Comparison of ENCODE assay signal across 24 cellular contexts in the genomic region with DNA sequence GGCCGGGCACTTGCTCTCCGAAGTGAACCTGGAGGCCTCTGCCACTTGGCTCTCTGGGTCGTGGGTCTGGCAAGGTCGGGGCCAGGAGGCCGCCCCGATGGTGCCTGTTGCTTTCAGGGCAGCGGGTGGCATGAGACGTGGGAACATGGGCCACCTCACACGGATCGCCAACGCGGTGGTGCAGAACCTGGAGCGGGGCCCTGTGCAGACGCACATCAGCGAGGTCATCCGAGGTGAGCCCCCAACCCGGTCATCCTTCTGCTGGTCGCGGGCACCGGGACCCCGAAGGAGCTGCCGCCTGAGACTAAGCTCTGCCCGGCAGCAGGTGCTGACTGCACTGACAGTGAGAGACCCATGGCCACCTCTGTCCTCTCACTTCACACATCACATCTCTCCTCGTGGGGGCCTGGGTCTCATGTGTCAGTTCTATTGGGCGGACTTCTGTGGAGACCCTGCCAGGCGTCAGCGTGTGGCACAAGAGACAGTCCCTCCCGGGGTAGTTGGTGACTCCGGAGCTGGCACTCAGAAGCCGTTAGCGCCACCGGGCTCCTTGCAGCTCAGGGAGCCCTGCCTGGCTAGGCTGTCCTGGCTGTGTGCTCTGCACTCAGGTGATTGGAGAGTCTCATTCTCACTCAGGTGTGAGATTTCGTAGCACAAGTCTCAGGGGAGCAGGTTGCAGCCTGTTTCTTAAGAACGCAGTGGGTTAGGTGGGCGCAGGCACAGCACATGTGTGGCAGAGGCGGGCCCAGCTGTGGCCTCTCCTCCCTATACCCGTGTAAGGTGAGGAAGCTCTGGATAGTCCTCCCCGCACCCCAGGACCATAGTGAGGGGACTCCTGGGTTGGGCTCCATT. TPM values are rescaled to one million over a fixed set of nuclear protein-coding genes. Genes with fewer than 3 reads are reported as not detected.
A peak's percentile ranks its signal among the peaks of the same experiment; 100 is the strongest.
DNase-seq lines count a peak whose midpoint lies in the region; ATAC-seq, FAIRE-seq and TF ChIP-seq lines count a peak whose summit lies in the region.
"Had no signal": no experiment of that assay in that cellular context is flagged by ENCODE, and none has a peak within 500 bp of the region (broad histone marks: within the 10 kb centered on the region; RNA-seq: fewer than 3 reads in every experiment).

No MANE protein-coding gene starts in this region.

- no peak for TF ChIP-seq CTCF in ascending aorta (IDR thresholded peaks at IDR 0.05)
- TF ChIP-seq CTCF in keratinocyte (optimal IDR thresholded peaks at IDR 0.05 in 1 of 3, IDR thresholded peaks at IDR 0.05 in 1 of 3, conservative IDR thresholded peaks at IDR 0.05 in 1 of 3; ENCODE audit: extremely low read depth in 1 of 3, insufficient read depth in 2 of 3, low read length in 3 of 3), result no peak

- no peaks in the 10 kb centered on the region for H3K27me3 Mint-ChIP-seq in stimulated activated naive CD8-positive, alpha-beta T cell treated with anti-CD3 and anti-CD28 coated beads, Interleukin-15, amount 100 ng/mL, for 72 hours

- H3K27me3 ChIP-seq in ascending aorta (no peaks in the 10 kb centered on the region), keratinocyte (ENCODE audit: control insufficient read depth, extremely low read depth, insufficient read depth, low read length) (no peaks in the 10 kb centered on the region)
- H3K27me3 ChIP-seq: cardiac muscle cell, upper lobe of right lung had no signal

- H3K4me3 ChIP-seq in ascending aorta (no peak overlapping the region), keratinocyte (ENCODE audit: control insufficient read depth in 2 of 3, extremely low read depth in 1 of 3, insufficient read depth in 2 of 3, low read depth in 1 of 3, low read length in 3 of 3) (no peak overlapping the region)
- H3K4me3 ChIP-seq: cardiac muscle cell, psoas muscle, skin epidermis, upper lobe of right lung had no signal

- H3K4me2 ChIP-seq in keratinocyte (ENCODE audit: control insufficient read depth, extremely low read depth, insufficient read depth, low read depth, low read length), result no peak overlapping the region

- H3K9ac ChIP-seq in keratinocyte (ENCODE audit: control insufficient read depth, extremely low read depth, insufficient read depth, low read length), result no peak overlapping the region

- H3K36me3 ChIP-seq in ascending aorta, result peaks cover 77 to 82% of the 10 kb centered on the region in 2 donors
- H3K36me3 ChIP-seq in keratinocyte (ENCODE audit: control insufficient read depth in 2 of 2, extremely low read depth in 1 of 2, insufficient read depth in 2 of 2, low read length in 2 of 2), result peaks cover 18 to 43% of the 10 kb centered on the region in 2 experiments

- H3K27ac ChIP-seq in ascending aorta (no peak overlapping the region), keratinocyte (ENCODE audit: control insufficient read depth, insufficient read depth, low read length) (peak overlapping the region; percentile 6)
- H3K27ac ChIP-seq: cardiac muscle cell, psoas muscle, upper lobe of right lung had no signal

- no peaks in the 10 kb centered on the region for H3K9me1 ChIP-seq in keratinocyte (ENCODE audit: control insufficient read depth, extremely low read depth, insufficient read depth, low read length)

- dilution Hi-C loops in keratinocyte (cut with MboI; ENCODE audit: extremely low pct_ligation_motif_present, low sequenced_read_pairs), result no loop called here

- intact Hi-C loops in ascending aorta (cut with DNase I), result no loop called here

- H3K79me2 ChIP-seq in keratinocyte (ENCODE audit: control insufficient read depth, insufficient read depth, low read length), result no peaks in the 10 kb centered on the region

- no peaks in the 10 kb centered on the region for H3K9me3 Mint-ChIP-seq in stimulated activated naive CD8-positive, alpha-beta T cell treated with anti-CD3 and anti-CD28 coated beads, Interleukin-15, amount 100 ng/mL, for 72 hours
- H3K9me3 Mint-ChIP-seq: activated T-helper 1 cell treated with anti-CD3 and anti-CD28 coated beads, Interleukin-12 subunit alpha, Interleukin-12 subunit beta, Interleukin-2, Interleukin-4 antibody, amounts not matched to agents 30 ng/mL and 10 ng/mL and 1 ng/mL, durations not matched to agents 14 hours and 24 hours and 36 hours; natural killer cell had no signal

- ATAC-seq in stimulated activated naive CD8-positive, alpha-beta T cell treated with anti-CD3 and anti-CD28 coated beads, Interleukin-15, amount 100 ng/mL, for 72 hours, result no peak
- no peak for ATAC-seq in stimulated activated naive CD8-positive, alpha-beta T cell treated with anti-CD3 and anti-CD28 coated beads, Interleukin-15, Interleukin-2, amounts not matched to agents 100 U/mL and 50 U/mL, for 24 hours
- ATAC-seq: activated CD4-positive, CD25-positive, alpha-beta regulatory T cell treated with anti-CD3 and anti-CD28 coated beads, Interleukin-2, amount 50 U/mL, for 24 hours; natural killer cell; psoas muscle had no signal

- no peaks in the 10 kb centered on the region for H3K9me3 ChIP-seq in ascending aorta
- H3K9me3 ChIP-seq in keratinocyte (ENCODE audit: control insufficient read depth, low read depth, low read length), result no peaks in the 10 kb centered on the region
- H3K9me3 ChIP-seq: psoas muscle, upper lobe of right lung had no signal

- peak overlapping the region; percentile 65 to 81 for H3K27ac Mint-ChIP-seq in stimulated activated naive CD8-positive, alpha-beta T cell treated with anti-CD3 and anti-CD28 coated beads, Interleukin-15, amount 100 ng/mL, for 72 hours
- H3K27ac Mint-ChIP-seq: activated T-helper 1 cell treated with anti-CD3 and anti-CD28 coated beads, Interleukin-12 subunit alpha, Interleukin-12 subunit beta, Interleukin-2, Interleukin-4 antibody, amounts not matched to agents 30 ng/mL and 10 ng/mL and 1 ng/mL, durations not matched to agents 14 hours and 24 hours and 36 hours had no signal

- no peak for DNase-seq in stimulated activated naive CD8-positive, alpha-beta T cell treated with anti-CD3 and anti-CD28 coated beads, Interleukin-15, amount 100 ng/mL, for 72 hours
- no peak for DNase-seq in stimulated activated naive CD8-positive, alpha-beta T cell treated with anti-CD3 and anti-CD28 coated beads, Interleukin-15, Interleukin-2, amounts not matched to agents 100 U/mL and 50 U/mL, for 24 hours
- DNase-seq in ascending aorta (ENCODE audit: low spot score in 2 of 2) (peak; percentile 2 to 61), keratinocyte (ENCODE audit: low read depth, low spot score) (no peak), NK-92 (lab: John Stamatoyannopoulos, UW; ENCODE audit: unreplicated experiment) (no peak), SIG-M5 (lab: John Stamatoyannopoulos, UW) (no peak), OCI-M2 (lab: John Stamatoyannopoulos, UW; ENCODE audit: unreplicated experiment) (no peak)
- DNase-seq: activated CD8-positive, alpha-beta memory T cell treated with anti-CD3 and anti-CD28 coated beads for 24 hours; DMS79 treated with DMSO at 0.1 percent for 48 hours; erythroblast; GOT3; Karpas-422; natural killer cell; NCI-H1930; stimulated activated CD4-positive, alpha-beta T cell treated with anti-CD3 and anti-CD28 coated beads, Interleukin-2, amount 100 ng/mL, for 48 hours; upper lobe of right lung had no signal

- peaks cover 6% of the 10 kb centered on the region for H3K4me1 Mint-ChIP-seq in stimulated activated naive CD8-positive, alpha-beta T cell treated with anti-CD3 and anti-CD28 coated beads, Interleukin-15, amount 100 ng/mL, for 72 hours

- no peak overlapping the region for H3K4me3 Mint-ChIP-seq in stimulated activated naive CD8-positive, alpha-beta T cell treated with anti-CD3 and anti-CD28 coated beads, Interleukin-15, amount 100 ng/mL, for 72 hours
- H3K4me3 Mint-ChIP-seq: activated T-helper 1 cell treated with anti-CD3 and anti-CD28 coated beads, Interleukin-12 subunit alpha, Interleukin-12 subunit beta, Interleukin-2, Interleukin-4 antibody, amounts not matched to agents 30 ng/mL and 10 ng/mL and 1 ng/mL, durations not matched to agents 14 hours and 24 hours and 36 hours; natural killer cell had no signal

- H4K20me1 ChIP-seq in keratinocyte (ENCODE audit: control insufficient read depth, extremely low read depth, insufficient read depth, low read length), result no peaks in the 10 kb centered on the region

- FAIRE-seq in keratinocyte (lab: Jason Lieb, UNC), result no peak

- H2AFZ ChIP-seq in keratinocyte (ENCODE audit: control insufficient read depth, low read length), result no peak overlapping the region

- H3K4me1 ChIP-seq in ascending aorta (no peaks in the 10 kb centered on the region), keratinocyte (ENCODE audit: control insufficient read depth, extremely low read depth, insufficient read depth, low read length) (peaks cover 9% of the 10 kb centered on the region)
- H3K4me1 ChIP-seq: psoas muscle, upper lobe of right lung had no signal

RNA-seq across cellular contexts. Expression of a gene that starts 39.8 kb away (rescaled TPM):
- total RNA-seq in ascending aorta, result 98.8 TPM
- 16.2 to 34.4 TPM (median 25.8 TPM) in 3 replicates for polyA plus RNA-seq in keratinocyte
- polyA plus RNA-seq in keratinocyte (2011; ENCODE audit: low read depth), result 29.5 TPM
- 13.8 and 31.0 TPM in 2 replicates for polyA plus RNA-seq in keratinocyte (2011; cell fraction: cytosol; rRNA removed)
- polyA plus RNA-seq in keratinocyte (2011; cell fraction: nucleus; rRNA removed), result 54.5 and 72.8 TPM in 2 replicates
- polyA plus RNA-seq in keratinocyte (2012; ENCODE audit: low replicate concordance), result 41.6 and 46.7 TPM in 2 replicates
- polyA minus RNA-seq in keratinocyte, result 55.4 to 126 TPM (median 62.6 TPM) in 3 replicates
- polyA minus RNA-seq in keratinocyte (2011; cell fraction: cytosol; rRNA and poly(A)+ RNA removed), result 106 TPM
- polyA minus RNA-seq in keratinocyte (2011; cell fraction: nucleus; rRNA and poly(A)+ RNA removed), result 65.5 and 70.3 TPM in 2 replicates

RNA-seq across cellular contexts. Expression of a gene that starts 46.3 kb away (rescaled TPM):
- not detected for total RNA-seq in ascending aorta
- polyA plus RNA-seq in keratinocyte, result 0.21 to 0.54 TPM (median 0.27 TPM) in 3 replicates
- 1.5 TPM for polyA plus RNA-seq in keratinocyte (2011; ENCODE audit: low read depth)
- 0.55 and 0.86 TPM in 2 replicates for polyA plus RNA-seq in keratinocyte (2011; cell fraction: cytosol; rRNA removed)
- polyA plus RNA-seq in keratinocyte (2011; cell fraction: nucleus; rRNA removed), result 1.7 and 2.0 TPM in 2 replicates
- 0.79 and 6.0 TPM in 2 replicates for polyA plus RNA-seq in keratinocyte (2012; ENCODE audit: low replicate concordance)
- 0.22 to 0.95 TPM (median 0.46 TPM) in 3 replicates for polyA minus RNA-seq in keratinocyte
- polyA minus RNA-seq in keratinocyte (2011; cell fraction: cytosol; rRNA and poly(A)+ RNA removed), result 1.2 TPM
- 0.95 and 1.2 TPM in 2 replicates for polyA minus RNA-seq in keratinocyte (2011; cell fraction: nucleus; rRNA and poly(A)+ RNA removed)

RNA-seq across cellular contexts. Expression of a gene that starts 51.6 kb away (rescaled TPM):
- total RNA-seq in ascending aorta, result not detected
- not detected in 3 replicates for polyA plus RNA-seq in keratinocyte
- polyA plus RNA-seq in keratinocyte (2011; ENCODE audit: low read depth), result not detected
- not detected in 2 replicates for polyA plus RNA-seq in keratinocyte (2011; cell fraction: cytosol; rRNA removed)
- 0.11 TPM in 1 of 2 replicates, not detected in the other for polyA plus RNA-seq in keratinocyte (2011; cell fraction: nucleus; rRNA removed)
- 0.30 TPM in 1 of 2 replicates, not detected in the other for polyA plus RNA-seq in keratinocyte (2012; ENCODE audit: low replicate concordance)
- polyA minus RNA-seq in keratinocyte, result not detected in 3 replicates
- polyA minus RNA-seq in keratinocyte (2011; cell fraction: cytosol; rRNA and poly(A)+ RNA removed), result not detected
- not detected in 2 replicates for polyA minus RNA-seq in keratinocyte (2011; cell fraction: nucleus; rRNA and poly(A)+ RNA removed)
- total RNA-seq: cardiac muscle cell, dermis microvascular lymphatic vessel endothelial cell, HT-29, mesenteric fat pad, psoas muscle, upper lobe of right lung had no signal
- polyA plus RNA-seq: cardiac muscle cell, psoas muscle had no signal

Comparison
In these comparisons a context has a peak if more than half of its experiments do, and no peak if none do; other contexts are left out.
1. DNase-seq: peak in ascending aorta (2 of 2); none in stimulated activated naive CD8-positive, alpha-beta T cell treated with anti-CD3 and anti-CD28 coated beads, Interleukin-15, amount 100 ng/mL, for 72 hours (0 of 2), stimulated activated naive CD8-positive, alpha-beta T cell treated with anti-CD3 and anti-CD28 coated beads, Interleukin-15, Interleukin-2, amounts not matched to agents 100 U/mL and 50 U/mL, for 24 hours (single experiment), keratinocyte (single experiment), NK-92 (single experiment), SIG-M5 (single experiment) and OCI-M2 (single experiment).